ENCODE assay signal across 2 cellular contexts in genomic region chr20:18310592-18310991, GRCh38.
TF ChIP-seq lines count a peak whose summit lies in the region.

No MANE protein-coding gene starts in this region.

TF ChIP-seq in HepG2, 621 proteins besides CTCF, POLR2A, EP300 and RAD21:
- TF ChIP-seq CEBPG (CRISPR knock-in tag; IDR thresholded peaks at IDR 0.05): 0 out of 2 replicates have a peak, but pooled peaks have one; percentile 26
- no peak for TF ChIP-seq HOXA5 (CRISPR knock-in tag; IDR thresholded peaks at IDR 0.05)
- no peak for TF ChIP-seq NFYB (CRISPR knock-in tag; IDR thresholded peaks at IDR 0.05)
- TF ChIP-seq PRDM4 (CRISPR knock-in tag; IDR thresholded peaks at IDR 0.05; ENCODE audit: borderline replicate concordance): no peak
- TF ChIP-seq HNRNPUL1 (IDR thresholded peaks at IDR 0.05; ENCODE audit: low read depth, low read length): no peak
- TF ChIP-seq, protein P1, sequence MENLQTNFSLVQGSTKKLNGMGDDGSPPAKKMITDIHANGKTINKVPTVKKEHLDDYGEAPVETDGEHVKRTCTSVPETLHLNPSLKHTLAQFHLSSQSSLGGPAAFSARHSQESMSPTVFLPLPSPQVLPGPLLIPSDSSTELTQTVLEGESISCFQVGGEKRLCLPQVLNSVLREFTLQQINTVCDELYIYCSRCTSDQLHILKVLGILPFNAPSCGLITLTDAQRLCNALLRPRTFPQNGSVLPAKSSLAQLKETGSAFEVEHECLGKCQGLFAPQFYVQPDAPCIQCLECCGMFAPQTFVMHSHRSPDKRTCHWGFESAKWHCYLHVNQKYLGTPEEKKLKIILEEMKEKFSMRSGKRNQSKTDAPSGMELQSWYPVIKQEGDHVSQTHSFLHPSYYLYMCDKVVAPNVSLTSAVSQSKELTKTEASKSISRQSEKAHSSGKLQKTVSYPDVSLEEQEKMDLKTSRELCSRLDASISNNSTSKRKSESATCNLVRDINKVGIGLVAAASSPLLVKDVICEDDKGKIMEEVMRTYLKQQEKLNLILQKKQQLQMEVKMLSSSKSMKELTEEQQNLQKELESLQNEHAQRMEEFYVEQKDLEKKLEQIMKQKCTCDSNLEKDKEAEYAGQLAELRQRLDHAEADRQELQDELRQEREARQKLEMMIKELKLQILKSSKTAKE (CRISPR knock-in tag; IDR thresholded peaks at IDR 0.05; ENCODE audit: borderline replicate concordance): no peak
- TF ChIP-seq, protein P2, sequence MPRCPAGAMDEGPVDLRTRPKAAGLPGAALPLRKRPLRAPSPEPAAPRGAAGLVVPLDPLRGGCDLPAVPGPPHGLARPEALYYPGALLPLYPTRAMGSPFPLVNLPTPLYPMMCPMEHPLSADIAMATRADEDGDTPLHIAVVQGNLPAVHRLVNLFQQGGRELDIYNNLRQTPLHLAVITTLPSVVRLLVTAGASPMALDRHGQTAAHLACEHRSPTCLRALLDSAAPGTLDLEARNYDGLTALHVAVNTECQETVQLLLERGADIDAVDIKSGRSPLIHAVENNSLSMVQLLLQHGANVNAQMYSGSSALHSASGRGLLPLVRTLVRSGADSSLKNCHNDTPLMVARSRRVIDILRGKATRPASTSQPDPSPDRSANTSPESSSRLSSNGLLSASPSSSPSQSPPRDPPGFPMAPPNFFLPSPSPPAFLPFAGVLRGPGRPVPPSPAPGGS (CRISPR knock-in tag; IDR thresholded peaks at IDR 0.05): no peak
- TF ChIP-seq ATF7 (IDR thresholded peaks at IDR 0.05): peak; percentile 52; the same call in 1 of the 2 replicates
- TF ChIP-seq ATF7 (CRISPR knock-in tag; IDR thresholded peaks at IDR 0.05): no peak
- no peak for TF ChIP-seq FOXO1 (CRISPR knock-in tag; IDR thresholded peaks at IDR 0.05)
- TF ChIP-seq, protein P3, sequence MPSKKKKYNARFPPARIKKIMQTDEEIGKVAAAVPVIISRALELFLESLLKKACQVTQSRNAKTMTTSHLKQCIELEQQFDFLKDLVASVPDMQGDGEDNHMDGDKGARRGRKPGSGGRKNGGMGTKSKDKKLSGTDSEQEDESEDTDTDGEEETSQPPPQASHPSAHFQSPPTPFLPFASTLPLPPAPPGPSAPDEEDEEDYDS (CRISPR knock-in tag; IDR thresholded peaks at IDR 0.05): no peak
- no peak for TF ChIP-seq NPAS2 (CRISPR knock-in tag; IDR thresholded peaks at IDR 0.05; ENCODE audit: borderline replicate concordance)
- TF ChIP-seq SAP130 (CRISPR knock-in tag; IDR thresholded peaks at IDR 0.05; ENCODE audit: low read depth): no peak
- TF ChIP-seq KAT8 (CRISPR knock-in tag; IDR thresholded peaks at IDR 0.05): no peak
TF ChIP-seq in HepG2: peak in this region for 2.

TF ChIP-seq in H1, 55 proteins besides CTCF, POLR2A, EP300 and RAD21:
- TF ChIP-seq EGR1 (IDR thresholded peaks at IDR 0.05; ENCODE audit: borderline replicate concordance, low read depth, low read length) (no peak), CEBPB (IDR thresholded peaks at IDR 0.05; ENCODE audit: low read depth, low read length) (peak; percentile 71)
TF ChIP-seq in H1: peak in this region for 1.
